In genomic region chr3:15333099-15333956, GRCh38 we compare ENCODE assay signal across 9 cellular contexts. TPM values are rescaled to one million over a fixed set of nuclear protein-coding genes. Genes with fewer than 3 reads are reported as not detected.
A peak's percentile ranks its signal among the peaks of the same experiment; 100 is the strongest.
DNase-seq lines count a peak whose midpoint lies in the region; ATAC-seq, FAIRE-seq and TF ChIP-seq lines count a peak whose summit lies in the region.
"Had no signal": no experiment of that assay in that cellular context is flagged by ENCODE, and none has a peak within 500 bp of the region (broad histone marks: within the 10 kb centered on the region; RNA-seq: fewer than 3 reads in every experiment).

No MANE protein-coding gene starts in this region.

- H3K4me2 ChIP-seq in HepG2 (ENCODE audit: low read depth, low read length) = peak overlapping the region; percentile 93; the same call in 1 of the 2 replicates

- H3K4me1 ChIP-seq in HepG2 (ENCODE audit: insufficient read depth, low read length) = peaks cover 10% of the 10 kb centered on the region
- peaks cover 0 to 21% (median 4%) of the 10 kb centered on the region in 4 donors for H3K4me1 ChIP-seq in right lobe of liver
- peaks cover 14% of the 10 kb centered on the region for H3K4me1 ChIP-seq in muscle layer of colon (ENCODE audit: insufficient read depth, low read length)
- H3K4me1 ChIP-seq in uterus = peaks cover 15% of the 10 kb centered on the region in 2 donors

- H3K36me3 ChIP-seq in HepG2 (replicated peaks in 1 of 2; ENCODE audit: control insufficient read depth in 1 of 2, insufficient read depth in 2 of 2, low read length in 2 of 2) (no peaks in the 10 kb centered on the region), right lobe of liver (no peaks in the 10 kb centered on the region), muscle layer of colon (ENCODE audit: insufficient read depth, low read length) (no peaks in the 10 kb centered on the region), uterus (no peaks in the 10 kb centered on the region)

- CTCF ChIA-PET in HepG2 (lab: Yijun Ruan, JAX; ENCODE audit: low intra/inter-chr PET ratio, low total read pairs) = no interaction called here

- TF ChIP-seq RAD21 in HepG2 (CRISPR knock-in tag; IDR thresholded peaks at IDR 0.05) = no peak

- H3K79me2 ChIP-seq in HepG2 (ENCODE audit: insufficient read depth, low read length) = no peaks in the 10 kb centered on the region

- H3K27ac ChIP-seq in HepG2 (ENCODE audit: extremely low read length, insufficient read depth, low read length) = no peak overlapping the region
- no peak overlapping the region for H3K27ac ChIP-seq in right lobe of liver
- H3K27ac ChIP-seq in caudate nucleus (ENCODE audit: low read depth, low read length) = peak overlapping the region; percentile 74
- H3K27ac ChIP-seq in muscle layer of colon (ENCODE audit: low read depth, low read length) = peak overlapping the region; percentile 53
- H3K27ac ChIP-seq in uterus = peak overlapping the region; percentile 93 to 97

- WGBS in HepG2 (ENCODE audit: low lambda C conversion rate) = 69% methylated on average over 10 of the region's 10 CpGs
- WGBS in right lobe of liver (ENCODE audit: insufficient coverage, low coverage, low lambda C conversion rate, missing lambda C conversion rate) = 88% methylated on average over 8 of the region's 10 CpGs

- H4K20me1 ChIP-seq in HepG2 (ENCODE audit: insufficient read depth, low read length) = no peaks in the 10 kb centered on the region

- no peak overlapping the region for H2AFZ ChIP-seq in HepG2 (ENCODE audit: low read length)

- no peak for TF ChIP-seq CTCF in HepG2 (CRISPR knock-in tag; IDR thresholded peaks at IDR 0.05)
- no peak for TF ChIP-seq CTCF in right lobe of liver (IDR thresholded peaks at IDR 0.05)
- TF ChIP-seq CTCF in uterus (IDR thresholded peaks at IDR 0.05) = no peak

- intact Hi-C loops in HepG2 (cut with micrococcal nuclease; ENCODE audit: unreplicated experiment) (loop anchor here (5.0 kb wide), 1 partner anchor 66 kb away; no protein-coding TSS in a partner anchor), right lobe of liver (cut with DNase I) (no loop called here), uterus (cut with DNase I; ENCODE audit: low total_unique reads) (loop anchor here (2.0 kb wide), 1 partner anchor 65 kb away; no protein-coding TSS in a partner anchor)

- no peak for FAIRE-seq in HepG2 (lab: Jason Lieb, UNC)
- FAIRE-seq: endometrium had no signal

- no TSS peak for BruUV-seq in HepG2 (replicated peaks; lab: Mats Ljungman, UMichigan)

- no peak for TF ChIP-seq POLR2A in HepG2 (IDR thresholded peaks at IDR 0.05; ENCODE audit: insufficient read depth in 1 of 2, low read depth in 2 of 2, low read length in 2 of 2)
- TF ChIP-seq POLR2A in right lobe of liver (IDR thresholded peaks at IDR 0.05) = no peak
- no peak for TF ChIP-seq POLR2A in uterus (IDR thresholded peaks at IDR 0.05)

- H3K9ac ChIP-seq in HepG2 (ENCODE audit: insufficient read depth, low read depth, low read length) = no peak overlapping the region
- no peak overlapping the region for H3K9ac ChIP-seq in muscle layer of colon (ENCODE audit: low read length)

- DNase-seq in HepG2 (ENCODE audit: low spot score) = no peak
- no peak for DNase-seq in right lobe of liver
- DNase-seq in caudate nucleus (lab: John Stamatoyannopoulos, UW) = peak in 1 of 61 donors; percentile 65
- no peak for DNase-seq in uterus
- no peak for DNase-seq in NCI-H1694 (lab: John Stamatoyannopoulos, UW)
- DNase-seq in GM19238 (ENCODE audit: insufficient read length, low spot score) = no peak

- in situ Hi-C loops in HepG2 (cut with HindIII; ENCODE audit: extremely low pct_ligation_motif_present, low pct_unique_long_range_greater_than_20kb) = no loop called here

- POLR2A ChIA-PET in HepG2 (lab: Yijun Ruan, JAX) = no interaction called here

- no peak for TF ChIP-seq EP300 in HepG2 (IDR thresholded peaks at IDR 0.05; ENCODE audit: low read depth in 2 of 2, low read length in 2 of 2)
- TF ChIP-seq EP300 in HepG2 (CRISPR knock-in tag; IDR thresholded peaks at IDR 0.05; ENCODE audit: borderline replicate concordance) = no peak

- ATAC-seq in HepG2 (no peak), right lobe of liver (no peak), HG03095 (IDR thresholded peaks at IDR 0.05; ENCODE audit: unreplicated experiment) (no peak)

- H3K4me3 ChIP-seq in HepG2 (replicated peaks in 1 of 3; ENCODE audit: insufficient read depth in 1 of 3, low read depth in 2 of 3, low read length in 3 of 3) (peak overlapping the region in 2 of 3 experiments; percentile 56 to 81; a peak in 2 of 6 replicates), right lobe of liver (no peak overlapping the region), muscle layer of colon (ENCODE audit: low read depth in 1 of 2, low read length in 2 of 2) (peak overlapping the region; percentile 71 to 81), uterus (peak overlapping the region in 1 of 2 donors; percentile 95)

- H3K9me3 ChIP-seq in HepG2 (ENCODE audit: low read length) (no peaks in the 10 kb centered on the region), right lobe of liver (no peaks in the 10 kb centered on the region), muscle layer of colon (ENCODE audit: low read length) (no peaks in the 10 kb centered on the region), uterus (no peaks in the 10 kb centered on the region)

- H3K27me3 ChIP-seq in HepG2 (ENCODE audit: control insufficient read depth in 1 of 2, insufficient read depth in 2 of 2, low read length in 2 of 2) (peaks cover 8 to 35% of the 10 kb centered on the region in 2 experiments; a peak in 4 of 5 replicates), right lobe of liver (no peaks in the 10 kb centered on the region), muscle layer of colon (ENCODE audit: control insufficient read depth in 1 of 2, insufficient read depth in 2 of 2, low read length in 2 of 2) (no peaks in the 10 kb centered on the region), uterus (no peaks in the 10 kb centered on the region)

TF ChIP-seq in HepG2, 621 proteins besides CTCF, POLR2A, EP300 and RAD21 (continues in another document):
- TF ChIP-seq RORA (CRISPR knock-in tag; IDR thresholded peaks at IDR 0.05) (no peak), ATF3 (CRISPR knock-in tag; IDR thresholded peaks at IDR 0.05) (no peak), SYNCRIP (IDR thresholded peaks at IDR 0.05; ENCODE audit: insufficient read depth, low read depth, low read length) (no peak), ZNF24 (IDR thresholded peaks at IDR 0.05) (no peak), GABPA (IDR thresholded peaks at IDR 0.05; ENCODE audit: low read depth, low read length) (no peak), GABPA (CRISPR knock-in tag; IDR thresholded peaks at IDR 0.05; ENCODE audit: low read depth) (no peak), MYC (CRISPR knock-in tag; IDR thresholded peaks at IDR 0.05; ENCODE audit: borderline replicate concordance) (no peak), HDAC1 (CRISPR knock-in tag; IDR thresholded peaks at IDR 0.05) (no peak), FUBP1 (CRISPR knock-in tag; IDR thresholded peaks at IDR 0.05; ENCODE audit: borderline replicate concordance) (no peak), ZSCAN31 (CRISPR knock-in tag; IDR thresholded peaks at IDR 0.05; ENCODE audit: low read depth) (no peak), ZNF790 (CRISPR knock-in tag; IDR thresholded peaks at IDR 0.05; ENCODE audit: borderline replicate concordance) (no peak), FOXK2 (IDR thresholded peaks at IDR 0.05) (no peak)

RNA-seq across cellular contexts. Expression of gene SH3BP5, which starts 0.9 kb away (rescaled TPM):
- total RNA-seq in HepG2 (2016; rRNA removed; fragmentation: Illumina TruSeq; extraction: Trizol) (0.09 TPM in 1 of 2 replicates, not detected in the other), right lobe of liver (10 to 100 TPM in 4 of 6 experiments, 1 to 10 TPM in 2; 8.9 to 19.2 (median 13.8) TPM), uterus (100 to 1,000 TPM in 1 of 4 donors, 10 to 100 TPM in 3; 58.8 to 154 (median 75.5) TPM)
- total RNA-seq in HepG2 (2016; cell fraction: cytosol; rRNA removed; fragmentation: Illumina TruSeq; extraction: Trizol; ENCODE audit: low read depth) = not detected in 2 replicates
- total RNA-seq in HepG2 (2016; cell fraction: insoluble cytoplasmic fraction; rRNA removed; fragmentation: Illumina TruSeq; extraction: Trizol) = 0.06 TPM in 1 of 2 replicates, not detected in the other
- total RNA-seq in HepG2 (2016; cell fraction: membrane; rRNA removed; fragmentation: Illumina TruSeq; extraction: Trizol) = not detected in 2 replicates
- total RNA-seq in HepG2 (2016; cell fraction: nucleus; rRNA removed; fragmentation: Illumina TruSeq; extraction: Trizol) = not detected in 2 replicates
- 0.09 and 0.16 TPM in 2 replicates for polyA plus RNA-seq in HepG2 (2011; rRNA removed)
- polyA plus RNA-seq in HepG2 (2011; cell fraction: cytosol; rRNA removed) = 0.05 and 0.09 TPM in 2 replicates
- 0.26 TPM in 1 of 2 replicates, not detected in the other for polyA plus RNA-seq in HepG2 (2011; cell fraction: nucleus; rRNA removed)
- 0.11 TPM in 1 of 2 replicates, not detected in the other for polyA plus RNA-seq in HepG2 (2012)
- polyA plus RNA-seq in HepG2 (2016; cell fraction: cytosol; fragmentation: Illumina TruSeq; extraction: Trizol; ENCODE audit: low read depth) = not detected in 2 replicates
- 0.25 TPM in 1 of 2 replicates, not detected in the other for polyA plus RNA-seq in HepG2 (2016; cell fraction: insoluble cytoplasmic fraction; fragmentation: Illumina TruSeq; extraction: Trizol; ENCODE audit: low read depth)
- not detected in 2 replicates for polyA plus RNA-seq in HepG2 (2016; cell fraction: membrane; fragmentation: Illumina TruSeq; extraction: Trizol; ENCODE audit: low read depth)
- polyA plus RNA-seq in HepG2 (2016; cell fraction: nucleus; fragmentation: Illumina TruSeq; extraction: Trizol; ENCODE audit: insufficient read depth, low read depth) = not detected in 2 replicates
- 0.18 and 30.8 TPM in 2 replicates for polyA minus RNA-seq in HepG2 (2011; rRNA and poly(A)+ RNA removed; ENCODE audit: low replicate concordance)
- polyA minus RNA-seq in HepG2 (2011; cell fraction: cytosol; rRNA and poly(A)+ RNA removed) = not detected in 2 replicates
- polyA minus RNA-seq in HepG2 (2011; cell fraction: nucleus; rRNA and poly(A)+ RNA removed) = 0.52 TPM in 1 of 2 replicates, not detected in the other

Comparison
In these comparisons a context has a peak if more than half of its experiments do, and no peak if none do; other contexts are left out.
1. H3K4me3 ChIP-seq: peak in HepG2 (2 of 3) and muscle layer of colon (2 of 2); none in right lobe of liver (0 of 3).
2. RNA of gene SH3BP5, which starts 0.9 kb away (total RNA-seq): 58.8 to 154 TPM in uterus and 8.9 to 19.2 TPM in right lobe of liver; 0.06 to 0.09 TPM in HepG2; every median in the first group is over 4 times any median in the second.
3. intact Hi-C loops: an anchor here in HepG2 (5.0 kb wide) and uterus (2.0 kb wide); none called in right lobe of liver.
4. H3K27ac ChIP-seq: peak in caudate nucleus (single experiment), muscle layer of colon (single experiment) and uterus (2 of 2); none in HepG2 (single experiment) and right lobe of liver (0 of 3).